ENCODE assay signal across 9 cellular contexts in genomic region chr16:81096715-81097208, GRCh38. TPM values are rescaled to one million over a fixed set of nuclear protein-coding genes. Genes with fewer than 3 reads are reported as not detected.
DNase-seq lines count a peak whose midpoint lies in the region; ATAC-seq, FAIRE-seq and TF ChIP-seq lines count a peak whose summit lies in the region.
"Had no signal": no experiment of that assay in that cellular context is flagged by ENCODE, and none has a peak within 500 bp of the region (broad histone marks: within the 10 kb centered on the region; RNA-seq: fewer than 3 reads in every experiment).

No MANE protein-coding gene starts in this region.

- H3K9ac ChIP-seq in duodenal mucosa (ENCODE audit: low read depth in 1 of 2, low read length in 2 of 2) = no peak overlapping the region

- H3K4me3 ChIP-seq in CD8-positive, alpha-beta T cell (ENCODE audit: low read depth, low read length) = peak overlapping the region; percentile 34
- H3K4me3 ChIP-seq in duodenal mucosa (ENCODE audit: low read depth in 1 of 2, low read length in 2 of 2) (peak overlapping the region; percentile 42 to 69), osteoblast (ENCODE audit: insufficient read depth, low read length) (peak overlapping the region; percentile 56), brain microvascular endothelial cell (ENCODE audit: low read depth, low read length) (no peak overlapping the region)

- CTCF ChIA-PET in CD8-positive, alpha-beta T cell (lab: Charles Lee) = no interaction called here

- in situ Hi-C loops in brain microvascular endothelial cell (cut with HindIII; ENCODE audit: low pct_ligation_motif_present, low sequenced_read_pairs) = no loop called here

- TF ChIP-seq CTCF in CD8-positive, alpha-beta T cell (IDR thresholded peaks at IDR 0.05) = no peak
- TF ChIP-seq CTCF in osteoblast (IDR thresholded peaks at IDR 0.05; ENCODE audit: extremely low read depth, low read depth, low read length) (no peak), brain microvascular endothelial cell (IDR thresholded peaks at IDR 0.05; ENCODE audit: low read depth, low read length, missing control alignments) (no peak)

- no peaks in the 10 kb centered on the region for H3K36me3 ChIP-seq in CD8-positive, alpha-beta T cell (ENCODE audit: insufficient read depth, low read length)
- H3K36me3 ChIP-seq in duodenal mucosa (ENCODE audit: control insufficient read depth in 1 of 2, insufficient read depth in 2 of 2, low read length in 2 of 2) (no peaks in the 10 kb centered on the region), osteoblast (ENCODE audit: insufficient read depth, low read length) (no peaks in the 10 kb centered on the region), brain microvascular endothelial cell (replicated peaks) (no peaks in the 10 kb centered on the region)

- no peak for FAIRE-seq in HTR-8/SVneo (lab: Jason Lieb, UNC)

- peak overlapping the region; percentile 88 for H3K4me3 Mint-ChIP-seq in CD8-positive, alpha-beta T cell

- POLR2A ChIA-PET in CD8-positive, alpha-beta T cell (lab: Charles Lee) = no interaction called here

- H3K27me3 ChIP-seq in CD8-positive, alpha-beta T cell (ENCODE audit: insufficient read depth, low read length) = no peaks in the 10 kb centered on the region
- H3K27me3 ChIP-seq in duodenal mucosa (ENCODE audit: control insufficient read depth in 1 of 2, insufficient read depth in 2 of 2, low read length in 2 of 2) (no peaks in the 10 kb centered on the region), osteoblast (ENCODE audit: insufficient read depth, low read length) (no peaks in the 10 kb centered on the region), brain microvascular endothelial cell (replicated peaks) (no peaks in the 10 kb centered on the region)

- no peak overlapping the region for H3K27ac ChIP-seq in CD8-positive, alpha-beta T cell (ENCODE audit: low read depth, low read length)
- H3K27ac ChIP-seq in duodenal mucosa (ENCODE audit: low read depth, low read length) (no peak overlapping the region), osteoblast (ENCODE audit: low read depth, low read length) (no peak overlapping the region), brain microvascular endothelial cell (no peak overlapping the region)

- peaks cover 2% of the 10 kb centered on the region for H4K20me1 ChIP-seq in osteoblast (ENCODE audit: insufficient read depth, low read length)

- H3K4me1 Mint-ChIP-seq in CD8-positive, alpha-beta T cell (ENCODE audit: low read depth) = peaks cover 14% of the 10 kb centered on the region

- no peaks in the 10 kb centered on the region for H3K36me3 Mint-ChIP-seq in CD8-positive, alpha-beta T cell

- DNase-seq in CD8-positive, alpha-beta T cell = no peak
- DNase-seq in NCI-H226 (peak; percentile 6), osteoblast (ENCODE audit: insufficient read length, low spot score, missing footprints) (no peak), AG08396 (ENCODE audit: low spot score) (no peak), brain microvascular endothelial cell (no peak), mesenteric fat pad (ENCODE audit: low spot score) (no peak), HTR-8/SVneo (ENCODE audit: insufficient read length, low spot score) (no peak)

- no peak for ATAC-seq in CD8-positive, alpha-beta T cell

- H3K27ac Mint-ChIP-seq in CD8-positive, alpha-beta T cell = peak overlapping the region; percentile 49

- H2AFZ ChIP-seq in osteoblast (ENCODE audit: low read length) = peak overlapping the region; percentile 93

- no peaks in the 10 kb centered on the region for H3K27me3 Mint-ChIP-seq in CD8-positive, alpha-beta T cell (ENCODE audit: low read depth)

- H3K4me1 ChIP-seq in CD8-positive, alpha-beta T cell (ENCODE audit: insufficient read depth, low read length) = peaks cover 7% of the 10 kb centered on the region
- H3K4me1 ChIP-seq in duodenal mucosa (ENCODE audit: control insufficient read depth in 1 of 2, insufficient read depth in 2 of 2, low read length in 2 of 2) (peaks cover 4 to 5% of the 10 kb centered on the region in 2 donors), osteoblast (ENCODE audit: insufficient read depth, low read length) (peaks cover 4% of the 10 kb centered on the region)

- peak overlapping the region; percentile 79 for H3K4me2 ChIP-seq in osteoblast (ENCODE audit: insufficient read depth, low read length)

- H3K9me3 Mint-ChIP-seq in CD8-positive, alpha-beta T cell = no peaks in the 10 kb centered on the region

- H3K9me3 ChIP-seq in CD8-positive, alpha-beta T cell (ENCODE audit: low read length) = no peaks in the 10 kb centered on the region
- H3K9me3 ChIP-seq in duodenal mucosa (ENCODE audit: control insufficient read depth in 1 of 2, low read length in 2 of 2) = no peaks in the 10 kb centered on the region
- no peaks in the 10 kb centered on the region for H3K9me3 ChIP-seq in osteoblast (ENCODE audit: low read depth, low read length)

- peaks cover 27% of the 10 kb centered on the region for H3K79me2 ChIP-seq in osteoblast (ENCODE audit: insufficient read depth, low read length)

- intact Hi-C loops in CD8-positive, alpha-beta T cell (cut with DNase I, micrococcal nuclease) = loop anchor here (1.0 to 5.0 kb wide), 8 partner anchors 19 to 650 kb away; partner anchors contain the start of genes CENPN (in 2 of the 2), GAN (in 2 of the 2), ATMIN (in 1 of the 2) and C16orf46 (in 1 of the 2)

RNA-seq across cellular contexts. Expression of gene GCSH, which starts 0.6 kb away (rescaled TPM):
- 1 to 10 TPM; 2.5 to 2.8 TPM for total RNA-seq in CD8-positive, alpha-beta T cell
- total RNA-seq in osteoblast (18.1 and 19.2 TPM in 2 replicates), mesenteric fat pad (39.2 TPM)

RNA-seq across cellular contexts. Expression of gene C16orf46, which starts 19.7 kb away (rescaled TPM):
- total RNA-seq in CD8-positive, alpha-beta T cell = under 1 TPM; 0.47 to 0.76 TPM
- total RNA-seq in osteoblast = 0.59 and 2.2 TPM in 2 replicates
- 0.19 TPM for total RNA-seq in mesenteric fat pad
- total RNA-seq: esophagus mucosa had no signal
